31 cellular contexts compared by ENCODE assay signal in the genomic region with DNA sequence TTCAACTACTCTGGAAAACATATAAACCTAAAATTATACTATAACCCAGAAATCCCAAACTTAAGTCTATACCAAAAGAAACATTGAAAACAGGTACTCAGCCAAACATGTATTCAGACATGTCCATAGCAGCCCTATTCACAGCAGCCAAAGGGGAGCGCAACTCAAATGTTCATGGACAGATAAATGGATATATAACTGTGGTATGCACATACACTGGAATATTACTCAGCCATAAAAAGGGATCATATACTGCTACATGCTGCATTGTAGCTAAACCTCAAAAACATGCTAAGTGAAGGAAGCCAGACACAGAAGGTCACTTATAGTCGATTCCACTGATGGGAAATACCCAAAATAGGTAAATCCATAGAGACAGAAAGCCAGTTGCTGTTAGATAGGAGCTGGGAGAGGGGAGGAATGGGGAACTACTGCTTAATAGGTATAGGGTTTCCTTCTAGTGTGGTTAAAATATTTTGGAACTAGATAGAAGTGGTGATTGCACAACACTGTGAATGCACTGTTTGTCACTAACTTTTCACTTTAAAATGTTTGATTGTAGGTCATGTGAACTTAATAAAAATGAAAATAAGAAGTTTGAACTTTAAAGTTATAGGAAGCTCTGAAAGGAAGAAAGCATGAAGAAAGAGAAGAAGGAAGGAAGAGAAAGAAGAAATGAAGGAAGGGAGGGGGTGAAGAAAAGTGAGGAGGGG.
"Had no signal": no experiment of that assay in that cellular context is flagged by ENCODE, and none has a peak within 500 bp of the region (broad histone marks: within the 10 kb centered on the region; RNA-seq: fewer than 3 reads in every experiment).

No MANE protein-coding gene starts in this region.

- ATAC-seq: natural killer cell; psoas muscle; right cardiac atrium; sciatic nerve; stimulated activated memory B cell treated with anti-CD40 and anti-IgM and Interleukin-4, amounts not matched to agents 10 μg/mL and 1 μg/mL and 100 μg/mL, for 72 hours; stimulated activated naive CD8-positive, alpha-beta T cell treated with anti-CD3 and anti-CD28 coated beads, Interleukin-15, amount 100 ng/mL, for 72 hours; stimulated activated naive CD8-positive, alpha-beta T cell treated with anti-CD3 and anti-CD28 coated beads, Interleukin-15, Interleukin-2, amounts not matched to agents 100 U/mL and 50 U/mL, for 24 hours; upper lobe of right lung had no signal

- H3K9me3 ChIP-seq: ovary, suprapubic skin, testis, transverse colon, upper lobe of right lung, uterus had no signal

- H3K27me3 Mint-ChIP-seq: stimulated activated memory B cell treated with anti-CD40 and anti-IgM and Interleukin-4, amounts not matched to agents 10 μg/mL and 1 μg/mL and 100 μg/mL, for 72 hours; stimulated activated naive CD8-positive, alpha-beta T cell treated with anti-CD3 and anti-CD28 coated beads, Interleukin-15, amount 100 ng/mL, for 72 hours had no signal

- H3K79me2 ChIP-seq: parathyroid adenoma had no signal

- H3K27ac ChIP-seq: neural progenitor cell, ovary, parathyroid adenoma, psoas muscle, skin epidermis, spleen, suprapubic skin, testis, tibial artery, transverse colon, upper lobe of right lung, uterus had no signal

- H3K4me1 ChIP-seq: neural progenitor cell, parathyroid adenoma, psoas muscle, spleen, suprapubic skin, testis, tibial artery, transverse colon, upper lobe of right lung, uterus had no signal

- H2AFZ ChIP-seq: neural progenitor cell, parathyroid adenoma had no signal

- H3K4me1 Mint-ChIP-seq: natural killer cell; stimulated activated memory B cell treated with anti-CD40 and anti-IgM and Interleukin-4, amounts not matched to agents 10 μg/mL and 1 μg/mL and 100 μg/mL, for 72 hours; stimulated activated naive CD8-positive, alpha-beta T cell treated with anti-CD3 and anti-CD28 coated beads, Interleukin-15, amount 100 ng/mL, for 72 hours had no signal

- H3K9ac ChIP-seq: neural progenitor cell, parathyroid adenoma had no signal

- DNase-seq: natural killer cell; occipital lobe; ovary; posterior cingulate gyrus; psoas muscle; right cardiac atrium; spleen; stimulated activated CD4-positive, alpha-beta T cell treated with anti-CD3 and anti-CD28 coated beads, Interleukin-12 subunit alpha, Interleukin-12 subunit beta, amount 100 ng/mL, for 4 hours; stimulated activated CD4-positive, alpha-beta T cell treated with anti-CD3 and anti-CD28 coated beads, Interleukin-1b, Interleukin-23, amount 100 ng/mL, for 48 hours; stimulated activated CD4-positive, alpha-beta T cell treated with anti-CD3 and anti-CD28 coated beads, Interleukin-4, amount 100 ng/mL, for 1 hour; stimulated activated CD4-positive, alpha-beta T cell treated with anti-CD3 and anti-CD28 coated beads, Interleukin-4, amount 100 ng/mL, for 4 hours; stimulated activated CD8-positive, alpha-beta memory T cell treated with anti-CD3 and anti-CD28 coated beads, Interleukin-4, amount 100 ng/mL, for 48 hours; stimulated activated naive CD4-positive, alpha-beta T cell; stimulated activated naive CD8-positive, alpha-beta T cell treated with anti-CD3 and anti-CD28 coated beads, Interleukin-15, amount 100 ng/mL, for 72 hours; stimulated activated naive CD8-positive, alpha-beta T cell treated with anti-CD3 and anti-CD28 coated beads, Interleukin-15, Interleukin-2, amounts not matched to agents 100 U/mL and 50 U/mL, for 24 hours; substantia nigra; testis; tibial artery; transverse colon; upper lobe of right lung; uterus had no signal

- H3K36me3 ChIP-seq: neural progenitor cell, ovary, spleen, suprapubic skin, tibial artery, transverse colon, upper lobe of right lung, uterus had no signal

- H3K36me3 Mint-ChIP-seq: natural killer cell; neural progenitor cell; stimulated activated memory B cell treated with anti-CD40 and anti-IgM and Interleukin-4, amounts not matched to agents 10 μg/mL and 1 μg/mL and 100 μg/mL, for 72 hours had no signal

- H3K27me3 ChIP-seq: neural progenitor cell, ovary, spleen, suprapubic skin, testis, tibial artery, transverse colon, upper lobe of right lung, uterus had no signal

- H3K4me3 ChIP-seq: neural progenitor cell, ovary, psoas muscle, skin epidermis, smooth muscle cell, spleen, suprapubic skin, testis, tibial artery, transverse colon, upper lobe of right lung, uterus had no signal

- H3K4me3 Mint-ChIP-seq: natural killer cell; nephron; neural progenitor cell; stimulated activated memory B cell treated with anti-CD40 and anti-IgM and Interleukin-4, amounts not matched to agents 10 μg/mL and 1 μg/mL and 100 μg/mL, for 72 hours; stimulated activated naive CD8-positive, alpha-beta T cell treated with anti-CD3 and anti-CD28 coated beads, Interleukin-15, amount 100 ng/mL, for 72 hours; type B pancreatic cell had no signal

- H3K4me2 ChIP-seq: neural progenitor cell, smooth muscle cell had no signal

- H3K27ac Mint-ChIP-seq: natural killer cell; nephron; neural progenitor cell; progenitor cell of endocrine pancreas; stimulated activated memory B cell treated with anti-CD40 and anti-IgM and Interleukin-4, amounts not matched to agents 10 μg/mL and 1 μg/mL and 100 μg/mL, for 72 hours; stimulated activated naive CD8-positive, alpha-beta T cell treated with anti-CD3 and anti-CD28 coated beads, Interleukin-15, amount 100 ng/mL, for 72 hours; type B pancreatic cell had no signal
